Comparison of ENCODE assay signal across 33 cellular contexts in the genomic region with DNA sequence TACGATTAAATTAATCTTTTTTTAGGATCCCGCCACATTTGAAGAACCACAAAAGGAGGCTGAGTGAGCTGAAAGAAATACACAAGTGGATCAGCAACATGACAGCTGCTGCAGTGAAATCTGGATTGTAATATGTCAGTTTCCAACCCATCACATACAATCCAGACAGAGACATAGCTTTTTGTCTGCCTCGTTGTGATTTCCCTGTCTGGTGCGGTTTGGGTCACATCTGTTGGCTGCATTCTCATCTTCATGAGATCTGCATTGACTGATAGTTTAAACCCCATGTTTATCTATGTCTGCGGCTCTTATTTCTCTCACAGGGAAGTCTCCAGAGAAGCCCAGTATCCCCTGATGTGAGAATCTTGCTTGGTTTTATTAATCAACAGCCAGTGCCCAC.
DNase-seq lines count a peak whose midpoint lies in the region; ATAC-seq and TF ChIP-seq lines count a peak whose summit lies in the region.
"Had no signal": no experiment of that assay in that cellular context is flagged by ENCODE, and none has a peak within 500 bp of the region (broad histone marks: within the 10 kb centered on the region; RNA-seq: fewer than 3 reads in every experiment).

No MANE protein-coding gene starts in this region.

- H3K9me3 ChIP-seq in WERI-Rb-1 (ENCODE audit: severe bottlenecking) (no peaks in the 10 kb centered on the region), hepatocyte (ENCODE audit: low read depth) (no peaks in the 10 kb centered on the region), stomach (no peaks in the 10 kb centered on the region)
- H3K9me3 ChIP-seq: BLaER1, esophagus muscularis mucosa, left lung, ovary, spleen, upper lobe of right lung had no signal

- no peaks in the 10 kb centered on the region for H3K79me2 ChIP-seq in hepatocyte

- H3K9me2 ChIP-seq in hepatocyte (replicated peaks; ENCODE audit: insufficient read depth), result no peaks in the 10 kb centered on the region

- no peak for ATAC-seq in esophagus mucosa
- ATAC-seq: HCT116; naive thymus-derived CD4-positive, alpha-beta T cell; Right ventricle myocardium inferior; stimulated activated effector memory CD8-positive, alpha-beta T cell treated with anti-CD3 and anti-CD28 coated beads, Interleukin-12 subunit alpha, Interleukin-12 subunit beta, amount 100 ng/mL, for 72 hours; upper lobe of right lung had no signal

- no peaks in the 10 kb centered on the region for H3K36me3 ChIP-seq in WERI-Rb-1
- H3K36me3 ChIP-seq in hepatocyte (replicated peaks; ENCODE audit: insufficient read depth, low read depth), result no peaks in the 10 kb centered on the region
- H3K36me3 ChIP-seq in stomach, result no peaks in the 10 kb centered on the region
- H3K36me3 ChIP-seq: BLaER1, cardiac muscle cell, esophagus muscularis mucosa, left lung, ovary, spleen, upper lobe of right lung had no signal

- TF ChIP-seq CTCF in WERI-Rb-1 (IDR thresholded peaks at IDR 0.05; ENCODE audit: low read depth, low read length) (no peak), hepatocyte (IDR thresholded peaks at IDR 0.05; ENCODE audit: poor library complexity) (no peak), stomach (IDR thresholded peaks at IDR 0.05) (no peak)

- DNase-seq in NCI-H82 (lab: John Stamatoyannopoulos, UW) (peak; percentile 61), WERI-Rb-1 (peak; percentile 72), hepatocyte (ENCODE audit: low spot score) (no peak), skeletal muscle cell (ENCODE audit: low read depth) (peak; percentile 66), NCI-H2081 treated with DMSO at 0.1 percent for 48 hours (lab: John Stamatoyannopoulos, UW) (no peak), NCI-H748 (lab: John Stamatoyannopoulos, UW; ENCODE audit: unreplicated experiment) (no peak), stomach (no peak)
- DNase-seq: activated CD4-positive, alpha-beta T cell treated with anti-CD3 and anti-CD28 coated beads, Interleukin-2, amount 50 U/mL, for 48 hours; activated CD4-positive, CD25-positive, alpha-beta regulatory T cell; activated naive CD4-positive, alpha-beta T cell treated with anti-CD3 and anti-CD28 coated beads for 36 hours; amygdala; cortex of kidney; DMS53; hippocampal formation; immature natural killer cell; left lung; naive thymus-derived CD4-positive, alpha-beta T cell; NCI-H1092 treated with DMSO at 0.1 percent for 48 hours; NCI-H187 treated with DMSO at 0.1 percent for 48 hours; NCI-H774; ovary; spleen; stimulated activated CD4-positive, alpha-beta T cell treated with anti-CD3 and anti-CD28 coated beads, Interleukin-2, amount 100 ng/mL, for 48 hours; substantia nigra; SW 1271; upper lobe of right lung had no signal

- H3K27ac ChIP-seq in WERI-Rb-1, result peak overlapping the region; percentile 85
- H3K27ac ChIP-seq in hepatocyte, result no peak overlapping the region
- H3K27ac ChIP-seq in stomach, result no peak overlapping the region
- H3K27ac ChIP-seq: BLaER1, cardiac muscle cell, esophagus muscularis mucosa, left lung, ovary, spleen, upper lobe of right lung had no signal

- TF ChIP-seq EP300 in stomach (IDR thresholded peaks at IDR 0.05), result no peak

- no peak for TF ChIP-seq POLR2A in stomach (IDR thresholded peaks at IDR 0.05)

- H3K4me2 ChIP-seq in hepatocyte, result peak overlapping the region; percentile 13
- H3K4me2 ChIP-seq: BLaER1 had no signal

- intact Hi-C loops in stomach (cut with DNase I; ENCODE audit: low total_unique reads), result no loop called here

- 48% methylated on average over 5 of the region's 5 CpGs for WGBS in hepatocyte (ENCODE audit: low lambda C conversion rate, missing lambda C conversion rate)
- WGBS in stomach, 5 donors, result 59 to 69% (median 61%) methylated on average over 5 of the region's 5 CpGs

- H2AFZ ChIP-seq in hepatocyte, result no peak overlapping the region

- H3K4me1 ChIP-seq in hepatocyte (ENCODE audit: insufficient read depth), result peaks cover 13% of the 10 kb centered on the region
- H3K4me1 ChIP-seq in stomach, result peaks cover 0 to 6% (median 2%) of the 10 kb centered on the region in 4 donors
- H3K4me1 ChIP-seq: BLaER1, upper lobe of right lung had no signal

- H3K27me3 ChIP-seq in WERI-Rb-1 (ENCODE audit: insufficient read depth, low read depth, severe bottlenecking) (no peaks in the 10 kb centered on the region), hepatocyte (no peaks in the 10 kb centered on the region), stomach (no peaks in the 10 kb centered on the region)
- H3K27me3 ChIP-seq: BLaER1, cardiac muscle cell, esophagus muscularis mucosa, left lung, ovary, spleen, upper lobe of right lung had no signal

- H4K20me1 ChIP-seq in hepatocyte (ENCODE audit: insufficient read depth, poor library complexity, severe bottlenecking), result no peaks in the 10 kb centered on the region
- H4K20me1 ChIP-seq: BLaER1 had no signal

- H3K4me3 ChIP-seq in WERI-Rb-1 (ENCODE audit: low read depth, low read length) (no peak overlapping the region), hepatocyte (no peak overlapping the region), skeletal muscle cell (ENCODE audit: low read depth, low read length) (no peak overlapping the region), stomach (no peak overlapping the region)
- H3K4me3 ChIP-seq: BLaER1, cardiac muscle cell, esophagus muscularis mucosa, left lung, ovary, spleen, upper lobe of right lung had no signal

Comparison
In these comparisons a context has a peak if more than half of its experiments do, and no peak if none do; other contexts are left out.
1. DNase-seq: peak in NCI-H82 (single experiment), WERI-Rb-1 (single experiment) and skeletal muscle cell (single experiment); none in hepatocyte (single experiment), NCI-H2081 treated with DMSO at 0.1 percent for 48 hours (single experiment), NCI-H748 (single experiment) and stomach (single experiment).